ENCODE assay signal across 24 cellular contexts in genomic region chr7:151307536-151307935, GRCh38.
"Had no signal": no experiment of that assay in that cellular context is flagged by ENCODE, and none has a peak within 500 bp of the region (broad histone marks: within the 10 kb centered on the region; RNA-seq: fewer than 3 reads in every experiment).

No MANE protein-coding gene starts in this region.

- H3K4me3 ChIP-seq: adrenal gland, SK-N-MC had no signal

- H3K27ac Mint-ChIP-seq: activated CD4-positive, alpha-beta T cell treated with anti-CD3 and anti-CD28 coated beads, Interleukin-2, amount 10 ng/mL, durations not matched to agents 7 days and 5 days; activated CD8-positive, alpha-beta T cell treated with anti-CD3 and anti-CD28 coated beads for 36 hours; activated naive CD4-positive, alpha-beta T cell treated with anti-CD3 and anti-CD28 coated beads for 36 hours; activated naive CD8-positive, alpha-beta T cell treated with anti-CD3 and anti-CD28 coated beads, Interleukin-2, amount 10 ng/mL, durations not matched to agents 7 days and 5 days; activated T-helper 17 cell treated with anti-CD3 and anti-CD28 coated beads, Interleukin-2, amount 50 U/mL, for 72 hours had no signal

- H3K4me3 Mint-ChIP-seq: activated CD4-positive, alpha-beta T cell treated with anti-CD3 and anti-CD28 coated beads, Interleukin-2, amount 10 ng/mL, durations not matched to agents 7 days and 5 days; activated CD8-positive, alpha-beta T cell treated with anti-CD3 and anti-CD28 coated beads for 36 hours; activated naive CD4-positive, alpha-beta T cell treated with anti-CD3 and anti-CD28 coated beads for 36 hours; activated naive CD8-positive, alpha-beta T cell treated with anti-CD3 and anti-CD28 coated beads, Interleukin-2, amount 10 ng/mL, durations not matched to agents 7 days and 5 days; activated T-helper 17 cell treated with anti-CD3 and anti-CD28 coated beads, Interleukin-2, amount 50 U/mL, for 72 hours had no signal

- H3K9ac ChIP-seq: KMS-11 had no signal

- H3K9me3 Mint-ChIP-seq: activated naive CD4-positive, alpha-beta T cell treated with anti-CD3 and anti-CD28 coated beads for 36 hours; activated naive CD8-positive, alpha-beta T cell treated with anti-CD3 and anti-CD28 coated beads, Interleukin-2, amount 10 ng/mL, durations not matched to agents 7 days and 5 days; activated T-helper 17 cell treated with anti-CD3 and anti-CD28 coated beads, Interleukin-2, amount 50 U/mL, for 72 hours had no signal

- H3K36me3 Mint-ChIP-seq: activated naive CD8-positive, alpha-beta T cell treated with anti-CD3 and anti-CD28 coated beads, Interleukin-2, amount 10 ng/mL, durations not matched to agents 7 days and 5 days had no signal

- DNase-seq: activated CD4-positive, alpha-beta T cell treated with anti-CD3 and anti-CD28 coated beads, Interleukin-2, amount 10 ng/mL, durations not matched to agents 7 days and 5 days; activated CD4-positive, CD25-positive, alpha-beta regulatory T cell; activated CD8-positive, alpha-beta T cell treated with anti-CD3 and anti-CD28 coated beads for 36 hours; activated gamma-delta T cell; activated naive CD4-positive, alpha-beta T cell treated with anti-CD3 and anti-CD28 coated beads for 36 hours; activated naive CD8-positive, alpha-beta T cell treated with anti-CD3 and anti-CD28 coated beads, Interleukin-2, amount 10 ng/mL, durations not matched to agents 7 days and 5 days; activated T-cell treated with anti-CD3 and anti-CD28 coated beads for 4 hours; activated T-cell treated with anti-CD3 and anti-CD28 coated beads, Interleukin-2, amount 50 U/mL, for 48 hours; anterior cingulate cortex; caudate nucleus; MV-4-11; NCI-H1092 treated with DMSO at 0.1 percent for 48 hours; NCI-H1436; NCI-H1694 treated with DMSO at 0.1 percent for 48 hours; NCI-H2029 treated with DMSO at 0.1 percent for 48 hours; NCI-H345; NCI-H510A; NCI-H526 treated with DMSO at 0.1 percent for 48 hours; T-helper 1 cell had no signal

- H3K27ac ChIP-seq: adrenal gland, KMS-11, SK-N-MC, VCaP had no signal

- H3K36me3 ChIP-seq: adrenal gland had no signal

- H3K4me1 Mint-ChIP-seq: activated T-helper 17 cell treated with anti-CD3 and anti-CD28 coated beads, Interleukin-2, amount 50 U/mL, for 72 hours had no signal

- H3K4me2 ChIP-seq: KMS-11 had no signal

- H3K9me3 ChIP-seq: adrenal gland had no signal
